18 cellular contexts compared by ENCODE assay signal in the genomic region with DNA sequence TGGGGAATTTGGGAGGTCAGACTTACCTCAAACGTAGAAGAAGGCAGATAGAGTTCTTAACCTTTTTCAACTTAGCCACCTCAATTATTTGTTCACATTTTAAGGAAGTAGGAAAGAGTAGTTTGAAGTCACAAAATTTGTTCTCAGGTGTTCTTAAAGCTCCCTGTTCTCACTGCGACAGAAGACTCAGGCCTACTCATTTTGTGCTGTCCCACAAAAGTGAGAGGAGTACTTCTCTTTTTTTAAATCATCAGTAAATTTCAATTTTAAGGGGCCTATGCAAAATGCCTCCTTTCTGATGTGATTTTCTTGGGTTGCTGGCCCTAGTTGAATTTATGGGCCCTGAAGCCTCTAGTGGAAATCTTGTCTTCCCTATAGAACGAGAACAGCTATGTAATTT.
DNase-seq lines count a peak whose midpoint lies in the region; ATAC-seq and TF ChIP-seq lines count a peak whose summit lies in the region.
"Had no signal": no experiment of that assay in that cellular context is flagged by ENCODE, and none has a peak within 500 bp of the region (broad histone marks: within the 10 kb centered on the region; RNA-seq: fewer than 3 reads in every experiment).

No MANE protein-coding gene starts in this region.

- no peaks in the 10 kb centered on the region for H3K9me3 ChIP-seq in esophagus squamous epithelium

- peak overlapping the region; percentile 47 for H3K27ac Mint-ChIP-seq in WTC11
- no peak overlapping the region for H3K27ac Mint-ChIP-seq in activated T-helper 2 cell treated with anti-CD3 and anti-CD28 coated beads, Interferon-gamma antibody, Interleukin-2, Interleukin-4, amounts not matched to agents 10 μg/mL and 5 μg/mL and 100 μg/mL, durations not matched to agents 14 hours and 24 hours and 36 hours
- H3K27ac Mint-ChIP-seq: activated naive CD4-positive, alpha-beta T cell treated with anti-CD3 and anti-CD28 coated beads, Interleukin-2, amount 50 U/mL, for 24 hours; naive thymus-derived CD4-positive, alpha-beta T cell had no signal

- POLR2A ChIA-PET in WTC11 (lab: Charles Lee), result no interaction called here

- intact Hi-C loops in activated T-helper 2 cell treated with anti-CD3 and anti-CD28 coated beads, Interferon-gamma antibody, Interleukin-2, Interleukin-4, amounts not matched to agents 10 μg/mL and 5 μg/mL and 100 μg/mL, durations not matched to agents 14 hours and 24 hours and 36 hours (cut with micrococcal nuclease), result no loop called here
- intact Hi-C loops in esophagus squamous epithelium (cut with DNase I), result no loop called here

- peaks cover 24% of the 10 kb centered on the region for H3K4me1 Mint-ChIP-seq in WTC11
- no peaks in the 10 kb centered on the region for H3K4me1 Mint-ChIP-seq in activated T-helper 2 cell treated with anti-CD3 and anti-CD28 coated beads, Interferon-gamma antibody, Interleukin-2, Interleukin-4, amounts not matched to agents 10 μg/mL and 5 μg/mL and 100 μg/mL, durations not matched to agents 14 hours and 24 hours and 36 hours (ENCODE audit: low read depth)
- H3K4me1 Mint-ChIP-seq: activated naive CD4-positive, alpha-beta T cell treated with anti-CD3 and anti-CD28 coated beads, Interleukin-2, amount 50 U/mL, for 24 hours; CD8-positive, alpha-beta memory T cell; naive thymus-derived CD4-positive, alpha-beta T cell had no signal

- ATAC-seq in GM18867 (IDR thresholded peaks at IDR 0.05; ENCODE audit: unreplicated experiment) (peak; percentile 54), GM21447 (IDR thresholded peaks at IDR 0.05; ENCODE audit: unreplicated experiment) (peak; percentile 56), HG03025 (IDR thresholded peaks at IDR 0.05; ENCODE audit: low FRiP score, unreplicated experiment) (peak; percentile 78), WTC11 (no peak)
- ATAC-seq: naive thymus-derived CD4-positive, alpha-beta T cell had no signal

- H3K36me3 ChIP-seq in esophagus squamous epithelium, result peaks cover 0 to 5% (median 0%) of the 10 kb centered on the region in 3 donors

- H3K4me1 ChIP-seq in esophagus squamous epithelium, result no peaks in the 10 kb centered on the region

- 90 to 96% methylated on average over 3 of the region's 3 CpGs for WGBS in esophagus squamous epithelium, 2 donors

- TF ChIP-seq CTCF in WTC11 (IDR thresholded peaks at IDR 0.05) (no peak), esophagus squamous epithelium (IDR thresholded peaks at IDR 0.05) (no peak)

- H3K36me3 Mint-ChIP-seq in WTC11, result peaks cover 11% of the 10 kb centered on the region
- no peaks in the 10 kb centered on the region for H3K36me3 Mint-ChIP-seq in activated T-helper 2 cell treated with anti-CD3 and anti-CD28 coated beads, Interferon-gamma antibody, Interleukin-2, Interleukin-4, amounts not matched to agents 10 μg/mL and 5 μg/mL and 100 μg/mL, durations not matched to agents 14 hours and 24 hours and 36 hours (ENCODE audit: low read depth)

- no peak overlapping the region for H3K4me3 Mint-ChIP-seq in WTC11
- no peak overlapping the region for H3K4me3 Mint-ChIP-seq in activated T-helper 2 cell treated with anti-CD3 and anti-CD28 coated beads, Interferon-gamma antibody, Interleukin-2, Interleukin-4, amounts not matched to agents 10 μg/mL and 5 μg/mL and 100 μg/mL, durations not matched to agents 14 hours and 24 hours and 36 hours (ENCODE audit: low read depth)
- H3K4me3 Mint-ChIP-seq: activated naive CD4-positive, alpha-beta T cell treated with anti-CD3 and anti-CD28 coated beads, Interleukin-2, amount 50 U/mL, for 24 hours; CD8-positive, alpha-beta memory T cell; naive thymus-derived CD4-positive, alpha-beta T cell had no signal

- H3K27me3 Mint-ChIP-seq in WTC11 (ENCODE audit: low read depth), result no peaks in the 10 kb centered on the region
- H3K27me3 Mint-ChIP-seq in activated T-helper 2 cell treated with anti-CD3 and anti-CD28 coated beads, Interferon-gamma antibody, Interleukin-2, Interleukin-4, amounts not matched to agents 10 μg/mL and 5 μg/mL and 100 μg/mL, durations not matched to agents 14 hours and 24 hours and 36 hours (ENCODE audit: low read depth), result no peaks in the 10 kb centered on the region
- H3K27me3 Mint-ChIP-seq: activated naive CD4-positive, alpha-beta T cell treated with anti-CD3 and anti-CD28 coated beads, Interleukin-2, amount 50 U/mL, for 24 hours; CD8-positive, alpha-beta memory T cell; naive thymus-derived CD4-positive, alpha-beta T cell had no signal

- peaks cover 7% of the 10 kb centered on the region for H3K9me3 Mint-ChIP-seq in WTC11
- peaks cover 3% of the 10 kb centered on the region for H3K9me3 Mint-ChIP-seq in activated T-helper 2 cell treated with anti-CD3 and anti-CD28 coated beads, Interferon-gamma antibody, Interleukin-2, Interleukin-4, amounts not matched to agents 10 μg/mL and 5 μg/mL and 100 μg/mL, durations not matched to agents 14 hours and 24 hours and 36 hours

- DNase-seq in WTC11 (ENCODE audit: low spot score), result no peak
- no peak for DNase-seq in activated T-helper 2 cell treated with anti-CD3 and anti-CD28 coated beads, Interferon-gamma antibody, Interleukin-2, Interleukin-4, amounts not matched to agents 10 μg/mL and 5 μg/mL and 100 μg/mL, durations not matched to agents 14 hours and 24 hours and 36 hours (ENCODE audit: low spot score)
- DNase-seq in esophagus squamous epithelium (lab: John Stamatoyannopoulos, UW), result no peak
- DNase-seq in NCI-H2227 treated with DMSO at 0.1 percent for 48 hours (lab: John Stamatoyannopoulos, UW), result no peak
- DNase-seq in erythroblast (lab: John Stamatoyannopoulos, UW), result no peak
- DNase-seq: activated CD4-positive, alpha-beta T cell treated with anti-CD3 and anti-CD28 coated beads, Interleukin-2, amount 50 U/mL, for 4 hours; activated T-cell treated with anti-CD3 and anti-CD28 coated beads, Interleukin-2, amount 50 U/mL, for 1 hour; CD8-positive, alpha-beta memory T cell; islet precursor cell; mammary epithelial cell; naive thymus-derived CD4-positive, alpha-beta T cell; small intestine; stimulated activated CD4-positive, alpha-beta T cell treated with anti-CD3 and anti-CD28 coated beads, Interleukin-4, amount 100 ng/mL, for 24 hours had no signal

- no peak overlapping the region for H3K27ac ChIP-seq in esophagus squamous epithelium
- H3K27ac ChIP-seq: RWPE1 had no signal

- H3K27me3 ChIP-seq in esophagus squamous epithelium, result no peaks in the 10 kb centered on the region

- no peak overlapping the region for H3K4me3 ChIP-seq in esophagus squamous epithelium

- CTCF ChIA-PET in WTC11 (lab: Charles Lee), result interaction anchor here (1.2 to 1.7 kb wide), 3 partner anchors 21 to 59 kb away, joined by 4 to 5 read pairs (median 4); no protein-coding TSS in a partner anchor

- no peak for TF ChIP-seq POLR2A in esophagus squamous epithelium (IDR thresholded peaks at IDR 0.05)
- TF ChIP-seq POLR2A in erythroblast (IDR thresholded peaks at IDR 0.05; ENCODE audit: low read length), result no peak

TF ChIP-seq in WTC11, 78 proteins besides CTCF, POLR2A, EP300 and RAD21:
- TF ChIP-seq, protein P1, sequence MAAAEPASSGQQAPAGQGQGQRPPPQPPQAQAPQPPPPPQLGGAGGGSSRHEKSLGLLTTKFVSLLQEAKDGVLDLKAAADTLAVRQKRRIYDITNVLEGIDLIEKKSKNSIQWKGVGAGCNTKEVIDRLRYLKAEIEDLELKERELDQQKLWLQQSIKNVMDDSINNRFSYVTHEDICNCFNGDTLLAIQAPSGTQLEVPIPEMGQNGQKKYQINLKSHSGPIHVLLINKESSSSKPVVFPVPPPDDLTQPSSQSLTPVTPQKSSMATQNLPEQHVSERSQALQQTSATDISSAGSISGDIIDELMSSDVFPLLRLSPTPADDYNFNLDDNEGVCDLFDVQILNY (CRISPR knock-in tag; IDR thresholded peaks at IDR 0.05), result no peak
- TF ChIP-seq NFYB (CRISPR knock-in tag; conservative IDR thresholded peaks at IDR 0.05; ENCODE audit: low read depth), result no peak
- TF ChIP-seq SP1 (CRISPR knock-in tag; conservative IDR thresholded peaks at IDR 0.05), result no peak
- no peak for TF ChIP-seq GTF2I (CRISPR knock-in tag; conservative IDR thresholded peaks at IDR 0.05)
- TF ChIP-seq, protein P2, sequence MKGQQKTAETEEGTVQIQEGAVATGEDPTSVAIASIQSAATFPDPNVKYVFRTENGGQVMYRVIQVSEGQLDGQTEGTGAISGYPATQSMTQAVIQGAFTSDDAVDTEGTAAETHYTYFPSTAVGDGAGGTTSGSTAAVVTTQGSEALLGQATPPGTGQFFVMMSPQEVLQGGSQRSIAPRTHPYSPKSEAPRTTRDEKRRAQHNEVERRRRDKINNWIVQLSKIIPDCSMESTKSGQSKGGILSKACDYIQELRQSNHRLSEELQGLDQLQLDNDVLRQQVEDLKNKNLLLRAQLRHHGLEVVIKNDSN (CRISPR knock-in tag; IDR thresholded peaks at IDR 0.05), result no peak
- TF ChIP-seq JUN (CRISPR knock-in tag; IDR thresholded peaks at IDR 0.05), result no peak
- no peak for TF ChIP-seq ZNF121 (CRISPR knock-in tag; IDR thresholded peaks at IDR 0.05)
- no peak for TF ChIP-seq TEAD1 (CRISPR knock-in tag; IDR thresholded peaks at IDR 0.05)
- no peak for TF ChIP-seq SMAD4 (CRISPR knock-in tag; IDR thresholded peaks at IDR 0.05)
- no peak for TF ChIP-seq FOXP1 (CRISPR knock-in tag; IDR thresholded peaks at IDR 0.05; ENCODE audit: borderline replicate concordance)
- TF ChIP-seq, protein P3, sequence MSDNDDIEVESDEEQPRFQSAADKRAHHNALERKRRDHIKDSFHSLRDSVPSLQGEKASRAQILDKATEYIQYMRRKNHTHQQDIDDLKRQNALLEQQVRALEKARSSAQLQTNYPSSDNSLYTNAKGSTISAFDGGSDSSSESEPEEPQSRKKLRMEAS (CRISPR knock-in tag; IDR thresholded peaks at IDR 0.05), result no peak
- TF ChIP-seq, protein P4, sequence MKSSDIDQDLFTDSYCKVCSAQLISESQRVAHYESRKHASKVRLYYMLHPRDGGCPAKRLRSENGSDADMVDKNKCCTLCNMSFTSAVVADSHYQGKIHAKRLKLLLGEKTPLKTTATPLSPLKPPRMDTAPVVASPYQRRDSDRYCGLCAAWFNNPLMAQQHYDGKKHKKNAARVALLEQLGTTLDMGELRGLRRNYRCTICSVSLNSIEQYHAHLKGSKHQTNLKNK (CRISPR knock-in tag; IDR thresholded peaks at IDR 0.05), result no peak
- TF ChIP-seq, protein P5, sequence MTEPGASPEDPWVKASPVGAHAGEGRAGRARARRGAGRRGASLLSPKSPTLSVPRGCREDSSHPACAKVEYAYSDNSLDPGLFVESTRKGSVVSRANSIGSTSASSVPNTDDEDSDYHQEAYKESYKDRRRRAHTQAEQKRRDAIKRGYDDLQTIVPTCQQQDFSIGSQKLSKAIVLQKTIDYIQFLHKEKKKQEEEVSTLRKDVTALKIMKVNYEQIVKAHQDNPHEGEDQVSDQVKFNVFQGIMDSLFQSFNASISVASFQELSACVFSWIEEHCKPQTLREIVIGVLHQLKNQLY (CRISPR knock-in tag; IDR thresholded peaks at IDR 0.05), result no peak
- TF ChIP-seq TCF7 (CRISPR knock-in tag; IDR thresholded peaks at IDR 0.05; ENCODE audit: low read depth), result no peak
- no peak for TF ChIP-seq ESRRA (CRISPR knock-in tag; IDR thresholded peaks at IDR 0.05; ENCODE audit: borderline replicate concordance)
- TF ChIP-seq FOXJ3 (CRISPR knock-in tag; IDR thresholded peaks at IDR 0.05; ENCODE audit: borderline replicate concordance), result no peak
